In genomic region chr2:70142590-70143313, GRCh38 we compare ENCODE assay signal across 1 cellular context.
TF ChIP-seq lines count a peak whose summit lies in the region.

No MANE protein-coding gene starts in this region.

TF ChIP-seq in K562, 482 proteins besides CTCF, POLR2A, EP300 and RAD21 (continued from another document and continues in another):
- TF ChIP-seq POLR2G (IDR thresholded peaks at IDR 0.05; ENCODE audit: low read depth, low read length), result peak; percentile 74
- no peak for TF ChIP-seq ZNF347 (CRISPR knock-in tag; IDR thresholded peaks at IDR 0.05; ENCODE audit: low read depth)
- TF ChIP-seq ZNF197 (CRISPR knock-in tag; IDR thresholded peaks at IDR 0.05; ENCODE audit: low read depth), result peak; percentile 69
- TF ChIP-seq CREB1 (IDR thresholded peaks at IDR 0.05), result peak; percentile 98
- peak; percentile 98 for TF ChIP-seq CREB1 (CRISPR knock-in tag; IDR thresholded peaks at IDR 0.05)
- no peak for TF ChIP-seq SLC30A9 (CRISPR knock-in tag; IDR thresholded peaks at IDR 0.05)
- no peak for TF ChIP-seq ZFX (CRISPR knock-in tag; IDR thresholded peaks at IDR 0.05)
- TF ChIP-seq PTRF (tag; IDR thresholded peaks at IDR 0.05), result no peak
- TF ChIP-seq DMBX1 (CRISPR knock-in tag; IDR thresholded peaks at IDR 0.05; ENCODE audit: borderline replicate concordance), result peak; percentile 21; the same call in 1 of the 2 replicates
- no peak for TF ChIP-seq ZEB2 (IDR thresholded peaks at IDR 0.05)
- 0 out of 4 replicates have a peak, but pooled peaks of 1 of the 2 experiments have one; percentile 36 for TF ChIP-seq UBTF (IDR thresholded peaks at IDR 0.05; ENCODE audit: borderline replicate concordance in 1 of 2, low read depth in 2 of 2, low read length in 2 of 2)
- TF ChIP-seq, protein P1, sequence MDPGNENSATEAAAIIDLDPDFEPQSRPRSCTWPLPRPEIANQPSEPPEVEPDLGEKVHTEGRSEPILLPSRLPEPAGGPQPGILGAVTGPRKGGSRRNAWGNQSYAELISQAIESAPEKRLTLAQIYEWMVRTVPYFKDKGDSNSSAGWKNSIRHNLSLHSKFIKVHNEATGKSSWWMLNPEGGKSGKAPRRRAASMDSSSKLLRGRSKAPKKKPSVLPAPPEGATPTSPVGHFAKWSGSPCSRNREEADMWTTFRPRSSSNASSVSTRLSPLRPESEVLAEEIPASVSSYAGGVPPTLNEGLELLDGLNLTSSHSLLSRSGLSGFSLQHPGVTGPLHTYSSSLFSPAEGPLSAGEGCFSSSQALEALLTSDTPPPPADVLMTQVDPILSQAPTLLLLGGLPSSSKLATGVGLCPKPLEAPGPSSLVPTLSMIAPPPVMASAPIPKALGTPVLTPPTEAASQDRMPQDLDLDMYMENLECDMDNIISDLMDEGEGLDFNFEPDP (CRISPR knock-in tag; IDR thresholded peaks at IDR 0.05), result 0 out of 2 replicates have a peak, but pooled peaks have one; percentile 10
- no peak for TF ChIP-seq SIX5 (IDR thresholded peaks at IDR 0.05; ENCODE audit: borderline replicate concordance in 1 of 2, insufficient read depth in 1 of 2, low read depth in 1 of 2, low read length in 2 of 2)
- peak; percentile 99 for TF ChIP-seq SMC3 (conservative IDR thresholded peaks at IDR 0.05; ENCODE audit: insufficient read depth, low read depth, low read length)
- no peak for TF ChIP-seq SMARCB1 (IDR thresholded peaks at IDR 0.05; ENCODE audit: insufficient read length, low read depth)
- TF ChIP-seq SRSF3 (IDR thresholded peaks at IDR 0.05; ENCODE audit: insufficient read depth, low read length), result no peak
- 0 out of 2 replicates have a peak, but pooled peaks have one; percentile 48 for TF ChIP-seq BRD4 (IDR thresholded peaks at IDR 0.05)
- no peak for TF ChIP-seq PHF8 (IDR thresholded peaks at IDR 0.05; ENCODE audit: borderline replicate concordance, low read length)
- no peak for TF ChIP-seq MECOM (CRISPR knock-in tag; IDR thresholded peaks at IDR 0.05)
- TF ChIP-seq ZNF830 (CRISPR knock-in tag; IDR thresholded peaks at IDR 0.05), result no peak
- no peak for TF ChIP-seq MCM2 (IDR thresholded peaks at IDR 0.05; ENCODE audit: low read depth)
- TF ChIP-seq, protein P2, sequence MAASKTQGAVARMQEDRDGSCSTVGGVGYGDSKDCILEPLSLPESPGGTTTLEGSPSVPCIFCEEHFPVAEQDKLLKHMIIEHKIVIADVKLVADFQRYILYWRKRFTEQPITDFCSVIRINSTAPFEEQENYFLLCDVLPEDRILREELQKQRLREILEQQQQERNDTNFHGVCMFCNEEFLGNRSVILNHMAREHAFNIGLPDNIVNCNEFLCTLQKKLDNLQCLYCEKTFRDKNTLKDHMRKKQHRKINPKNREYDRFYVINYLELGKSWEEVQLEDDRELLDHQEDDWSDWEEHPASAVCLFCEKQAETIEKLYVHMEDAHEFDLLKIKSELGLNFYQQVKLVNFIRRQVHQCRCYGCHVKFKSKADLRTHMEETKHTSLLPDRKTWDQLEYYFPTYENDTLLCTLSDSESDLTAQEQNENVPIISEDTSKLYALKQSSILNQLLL (CRISPR knock-in tag; IDR thresholded peaks at IDR 0.05; ENCODE audit: borderline replicate concordance), result 0 out of 2 replicates have a peak, but pooled peaks have one; percentile 12
- no peak for TF ChIP-seq ZNF184 (CRISPR knock-in tag; IDR thresholded peaks at IDR 0.05)
- TF ChIP-seq BCLAF1 (IDR thresholded peaks at IDR 0.05; ENCODE audit: borderline replicate concordance in 1 of 2, control insufficient read depth in 1 of 2, low read depth in 2 of 2, low read length in 1 of 2), result no peak
- TF ChIP-seq, protein P3, sequence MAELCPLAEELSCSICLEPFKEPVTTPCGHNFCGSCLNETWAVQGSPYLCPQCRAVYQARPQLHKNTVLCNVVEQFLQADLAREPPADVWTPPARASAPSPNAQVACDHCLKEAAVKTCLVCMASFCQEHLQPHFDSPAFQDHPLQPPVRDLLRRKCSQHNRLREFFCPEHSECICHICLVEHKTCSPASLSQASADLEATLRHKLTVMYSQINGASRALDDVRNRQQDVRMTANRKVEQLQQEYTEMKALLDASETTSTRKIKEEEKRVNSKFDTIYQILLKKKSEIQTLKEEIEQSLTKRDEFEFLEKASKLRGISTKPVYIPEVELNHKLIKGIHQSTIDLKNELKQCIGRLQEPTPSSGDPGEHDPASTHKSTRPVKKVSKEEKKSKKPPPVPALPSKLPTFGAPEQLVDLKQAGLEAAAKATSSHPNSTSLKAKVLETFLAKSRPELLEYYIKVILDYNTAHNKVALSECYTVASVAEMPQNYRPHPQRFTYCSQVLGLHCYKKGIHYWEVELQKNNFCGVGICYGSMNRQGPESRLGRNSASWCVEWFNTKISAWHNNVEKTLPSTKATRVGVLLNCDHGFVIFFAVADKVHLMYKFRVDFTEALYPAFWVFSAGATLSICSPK (IDR thresholded peaks at IDR 0.05; ENCODE audit: borderline replicate concordance), result no peak
- TF ChIP-seq KAT8 (IDR thresholded peaks at IDR 0.05; ENCODE audit: low read depth), result no peak
- TF ChIP-seq, protein P4, sequence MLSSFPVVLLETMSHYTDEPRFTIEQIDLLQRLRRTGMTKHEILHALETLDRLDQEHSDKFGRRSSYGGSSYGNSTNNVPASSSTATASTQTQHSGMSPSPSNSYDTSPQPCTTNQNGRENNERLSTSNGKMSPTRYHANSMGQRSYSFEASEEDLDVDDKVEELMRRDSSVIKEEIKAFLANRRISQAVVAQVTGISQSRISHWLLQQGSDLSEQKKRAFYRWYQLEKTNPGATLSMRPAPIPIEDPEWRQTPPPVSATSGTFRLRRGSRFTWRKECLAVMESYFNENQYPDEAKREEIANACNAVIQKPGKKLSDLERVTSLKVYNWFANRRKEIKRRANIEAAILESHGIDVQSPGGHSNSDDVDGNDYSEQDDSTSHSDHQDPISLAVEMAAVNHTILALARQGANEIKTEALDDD (IDR thresholded peaks at IDR 0.05), result no peak; the same call in 1 of the 2 replicates
- TF ChIP-seq SAFB (IDR thresholded peaks at IDR 0.05; ENCODE audit: borderline replicate concordance, low read depth, low read length), result peak; percentile 26
- no peak; the same call in 1 of the 2 replicates for TF ChIP-seq CHCHD3 (CRISPR knock-in tag; IDR thresholded peaks at IDR 0.05)
- peak; percentile 86 for TF ChIP-seq CHD2 (IDR thresholded peaks at IDR 0.05; ENCODE audit: low read depth, low read length)
- no peak for TF ChIP-seq HNRNPH1 (optimal IDR thresholded peaks at IDR 0.05; ENCODE audit: low read depth, low read length)
- TF ChIP-seq ESRRA (IDR thresholded peaks at IDR 0.05; ENCODE audit: borderline replicate concordance, low read depth), result no peak; the same call in 1 of the 2 replicates
- TF ChIP-seq NFXL1 (CRISPR knock-in tag; IDR thresholded peaks at IDR 0.05), result no peak
- peak; percentile 91 for TF ChIP-seq ELF2 (CRISPR knock-in tag; IDR thresholded peaks at IDR 0.05)
- TF ChIP-seq L3MBTL2 (IDR thresholded peaks at IDR 0.05), result no peak
- TF ChIP-seq, protein P5, sequence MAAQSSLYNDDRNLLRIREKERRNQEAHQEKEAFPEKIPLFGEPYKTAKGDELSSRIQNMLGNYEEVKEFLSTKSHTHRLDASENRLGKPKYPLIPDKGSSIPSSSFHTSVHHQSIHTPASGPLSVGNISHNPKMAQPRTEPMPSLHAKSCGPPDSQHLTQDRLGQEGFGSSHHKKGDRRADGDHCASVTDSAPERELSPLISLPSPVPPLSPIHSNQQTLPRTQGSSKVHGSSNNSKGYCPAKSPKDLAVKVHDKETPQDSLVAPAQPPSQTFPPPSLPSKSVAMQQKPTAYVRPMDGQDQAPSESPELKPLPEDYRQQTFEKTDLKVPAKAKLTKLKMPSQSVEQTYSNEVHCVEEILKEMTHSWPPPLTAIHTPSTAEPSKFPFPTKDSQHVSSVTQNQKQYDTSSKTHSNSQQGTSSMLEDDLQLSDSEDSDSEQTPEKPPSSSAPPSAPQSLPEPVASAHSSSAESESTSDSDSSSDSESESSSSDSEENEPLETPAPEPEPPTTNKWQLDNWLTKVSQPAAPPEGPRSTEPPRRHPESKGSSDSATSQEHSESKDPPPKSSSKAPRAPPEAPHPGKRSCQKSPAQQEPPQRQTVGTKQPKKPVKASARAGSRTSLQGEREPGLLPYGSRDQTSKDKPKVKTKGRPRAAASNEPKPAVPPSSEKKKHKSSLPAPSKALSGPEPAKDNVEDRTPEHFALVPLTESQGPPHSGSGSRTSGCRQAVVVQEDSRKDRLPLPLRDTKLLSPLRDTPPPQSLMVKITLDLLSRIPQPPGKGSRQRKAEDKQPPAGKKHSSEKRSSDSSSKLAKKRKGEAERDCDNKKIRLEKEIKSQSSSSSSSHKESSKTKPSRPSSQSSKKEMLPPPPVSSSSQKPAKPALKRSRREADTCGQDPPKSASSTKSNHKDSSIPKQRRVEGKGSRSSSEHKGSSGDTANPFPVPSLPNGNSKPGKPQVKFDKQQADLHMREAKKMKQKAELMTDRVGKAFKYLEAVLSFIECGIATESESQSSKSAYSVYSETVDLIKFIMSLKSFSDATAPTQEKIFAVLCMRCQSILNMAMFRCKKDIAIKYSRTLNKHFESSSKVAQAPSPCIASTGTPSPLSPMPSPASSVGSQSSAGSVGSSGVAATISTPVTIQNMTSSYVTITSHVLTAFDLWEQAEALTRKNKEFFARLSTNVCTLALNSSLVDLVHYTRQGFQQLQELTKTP (IDR thresholded peaks at IDR 0.05; ENCODE audit: low read depth in 1 of 2, partially characterized antibody in 2 of 2), result no peak
- TF ChIP-seq RHOXF2B (CRISPR knock-in tag; conservative IDR thresholded peaks at IDR 0.05), result 0 out of 2 replicates have a peak, but pooled peaks have one; percentile 19
- TF ChIP-seq, protein P6, sequence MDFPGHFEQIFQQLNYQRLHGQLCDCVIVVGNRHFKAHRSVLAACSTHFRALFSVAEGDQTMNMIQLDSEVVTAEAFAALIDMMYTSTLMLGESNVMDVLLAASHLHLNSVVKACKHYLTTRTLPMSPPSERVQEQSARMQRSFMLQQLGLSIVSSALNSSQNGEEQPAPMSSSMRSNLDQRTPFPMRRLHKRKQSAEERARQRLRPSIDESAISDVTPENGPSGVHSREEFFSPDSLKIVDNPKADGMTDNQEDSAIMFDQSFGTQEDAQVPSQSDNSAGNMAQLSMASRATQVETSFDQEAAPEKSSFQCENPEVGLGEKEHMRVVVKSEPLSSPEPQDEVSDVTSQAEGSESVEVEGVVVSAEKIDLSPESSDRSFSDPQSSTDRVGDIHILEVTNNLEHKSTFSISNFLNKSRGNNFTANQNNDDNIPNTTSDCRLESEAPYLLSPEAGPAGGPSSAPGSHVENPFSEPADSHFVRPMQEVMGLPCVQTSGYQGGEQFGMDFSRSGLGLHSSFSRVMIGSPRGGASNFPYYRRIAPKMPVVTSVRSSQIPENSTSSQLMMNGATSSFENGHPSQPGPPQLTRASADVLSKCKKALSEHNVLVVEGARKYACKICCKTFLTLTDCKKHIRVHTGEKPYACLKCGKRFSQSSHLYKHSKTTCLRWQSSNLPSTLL (IDR thresholded peaks at IDR 0.05), result peak; percentile 65; the same call in 1 of the 2 replicates
- TF ChIP-seq FOSL1 (tag; conservative IDR thresholded peaks at IDR 0.05), result peak; percentile 93
- TF ChIP-seq ARID2 (IDR thresholded peaks at IDR 0.05), result peak; percentile 93; the same call in 1 of the 2 replicates
- TF ChIP-seq CBFB (CRISPR knock-in tag; IDR thresholded peaks at IDR 0.05), result no peak
- TF ChIP-seq ZBED1 (IDR thresholded peaks at IDR 0.05), result no peak
- TF ChIP-seq, protein P7, sequence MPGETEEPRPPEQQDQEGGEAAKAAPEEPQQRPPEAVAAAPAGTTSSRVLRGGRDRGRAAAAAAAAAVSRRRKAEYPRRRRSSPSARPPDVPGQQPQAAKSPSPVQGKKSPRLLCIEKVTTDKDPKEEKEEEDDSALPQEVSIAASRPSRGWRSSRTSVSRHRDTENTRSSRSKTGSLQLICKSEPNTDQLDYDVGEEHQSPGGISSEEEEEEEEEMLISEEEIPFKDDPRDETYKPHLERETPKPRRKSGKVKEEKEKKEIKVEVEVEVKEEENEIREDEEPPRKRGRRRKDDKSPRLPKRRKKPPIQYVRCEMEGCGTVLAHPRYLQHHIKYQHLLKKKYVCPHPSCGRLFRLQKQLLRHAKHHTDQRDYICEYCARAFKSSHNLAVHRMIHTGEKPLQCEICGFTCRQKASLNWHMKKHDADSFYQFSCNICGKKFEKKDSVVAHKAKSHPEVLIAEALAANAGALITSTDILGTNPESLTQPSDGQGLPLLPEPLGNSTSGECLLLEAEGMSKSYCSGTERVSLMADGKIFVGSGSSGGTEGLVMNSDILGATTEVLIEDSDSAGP (CRISPR knock-in tag; IDR thresholded peaks at IDR 0.05), result 0 out of 2 replicates have a peak, but pooled peaks have one; percentile 27
- TF ChIP-seq STAT5A (IDR thresholded peaks at IDR 0.05; ENCODE audit: borderline replicate concordance, low read length), result 0 out of 2 replicates have a peak, but pooled peaks have one; percentile 8
- TF ChIP-seq LEF1 (IDR thresholded peaks at IDR 0.05), result peak; percentile 91
